Comparison of ENCODE assay signal across 28 cellular contexts in the genomic region with DNA sequence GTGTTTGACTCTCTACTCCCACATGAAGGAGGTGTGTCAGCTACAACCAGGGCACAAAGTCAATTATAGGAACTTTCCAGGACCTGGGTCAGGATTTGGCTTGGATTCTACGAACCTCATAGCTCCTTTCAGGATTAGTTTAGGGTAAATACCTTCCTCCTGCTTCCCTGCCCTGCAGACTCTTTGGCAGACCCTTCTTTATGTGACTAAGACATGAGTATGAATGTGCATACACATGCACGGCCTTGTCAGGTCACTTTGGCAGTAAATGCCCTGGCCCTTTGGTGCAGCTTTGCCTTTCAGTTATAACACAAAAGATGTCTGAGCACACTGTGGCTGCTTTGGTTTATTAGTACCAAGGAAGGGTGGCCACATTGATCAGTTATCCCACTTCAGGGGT.
"Had no signal": no experiment of that assay in that cellular context is flagged by ENCODE, and none has a peak within 500 bp of the region (broad histone marks: within the 10 kb centered on the region; RNA-seq: fewer than 3 reads in every experiment).

No MANE protein-coding gene starts in this region.

- H3K27ac ChIP-seq: ascending aorta, brain microvascular endothelial cell, epithelial cell of prostate, foreskin keratinocyte, gastrocnemius medialis, heart left ventricle had no signal

- H3K27me3 ChIP-seq: ascending aorta, brain microvascular endothelial cell, foreskin keratinocyte, gastrocnemius medialis, heart left ventricle had no signal

- H3K27me3 Mint-ChIP-seq: activated CD4-positive, alpha-beta memory T cell treated with anti-CD3 and anti-CD28 coated beads for 36 hours; activated CD4-positive, alpha-beta T cell treated with anti-CD3 and anti-CD28 coated beads for 36 hours; activated CD4-positive, alpha-beta T cell treated with anti-CD3 and anti-CD28 coated beads, Interleukin-2, amount 10 ng/mL, durations not matched to agents 24 days and 14 days; activated CD8-positive, alpha-beta memory T cell treated with anti-CD3 and anti-CD28 coated beads, Interleukin-2, amount 10 ng/mL, durations not matched to agents 7 days and 5 days; activated naive CD4-positive, alpha-beta T cell treated with anti-CD3 and anti-CD28 coated beads, Interleukin-2, amount 50 U/mL, for 24 hours; activated naive CD8-positive, alpha-beta T cell treated with anti-CD3 and anti-CD28 coated beads for 36 hours; central memory CD8-positive, alpha-beta T cell had no signal

- DNase-seq: activated CD4-positive, alpha-beta memory T cell treated with anti-CD3 and anti-CD28 coated beads for 36 hours; activated CD4-positive, alpha-beta T cell treated with anti-CD3 and anti-CD28 coated beads for 36 hours; activated CD4-positive, alpha-beta T cell treated with anti-CD3 and anti-CD28 coated beads, Interleukin-2, amount 10 ng/mL, durations not matched to agents 24 days and 14 days; activated CD4-positive, CD25-positive, alpha-beta regulatory T cell; activated CD4-positive, CD25-positive, alpha-beta regulatory T cell treated with anti-CD3 and anti-CD28 coated beads, Interleukin-2, amount 50 U/mL, for 72 hours; activated CD8-positive, alpha-beta memory T cell treated with anti-CD3 and anti-CD28 coated beads, Interleukin-2, amount 10 ng/mL, durations not matched to agents 7 days and 5 days; activated CD8-positive, alpha-beta memory T cell treated with anti-CD3 and anti-CD28 coated beads, Interleukin-2, amount 50 U/mL, for 4 hours; activated CD8-positive, alpha-beta T cell treated with anti-CD3 and anti-CD28 coated beads, Interleukin-2, amount 10 ng/mL, durations not matched to agents 7 days and 5 days; activated effector memory CD4-positive, alpha-beta T cell treated with anti-CD3 and anti-CD28 coated beads, Interleukin-2, amount 50 U/mL, for 16 hours; activated naive CD4-positive, alpha-beta T cell treated with anti-CD3 and anti-CD28 coated beads for 36 hours; activated naive CD8-positive, alpha-beta T cell treated with anti-CD3 and anti-CD28 coated beads for 36 hours; activated T-cell treated with anti-CD3 and anti-CD28 coated beads, Interleukin-2, amount 50 U/mL, for 1 hour; activated T-cell treated with anti-CD3 and anti-CD28 coated beads, Interleukin-2, amount 50 U/mL, for 48 hours; brain microvascular endothelial cell; cortex of kidney; dermis blood vessel endothelial cell; effector CD4-positive, alpha-beta T cell; foreskin keratinocyte; gastrocnemius medialis; glutamatergic neuron; heart left ventricle; T-helper 2 cell had no signal

- H3K4me3 ChIP-seq: ascending aorta, gastrocnemius medialis, heart left ventricle had no signal

- H3K4me1 ChIP-seq: ascending aorta, foreskin keratinocyte had no signal

- ATAC-seq: activated CD4-positive, alpha-beta T cell treated with anti-CD3 and anti-CD28 coated beads for 36 hours; activated CD8-positive, alpha-beta memory T cell treated with anti-CD3 and anti-CD28 coated beads, Interleukin-2, amount 10 ng/mL, durations not matched to agents 7 days and 5 days; activated CD8-positive, alpha-beta T cell treated with anti-CD3 and anti-CD28 coated beads, Interleukin-2, amount 10 ng/mL, durations not matched to agents 7 days and 5 days; foreskin keratinocyte; gastrocnemius medialis had no signal

- H3K4me3 Mint-ChIP-seq: activated CD4-positive, alpha-beta memory T cell treated with anti-CD3 and anti-CD28 coated beads for 36 hours; activated CD4-positive, alpha-beta T cell treated with anti-CD3 and anti-CD28 coated beads for 36 hours; activated CD4-positive, alpha-beta T cell treated with anti-CD3 and anti-CD28 coated beads, Interleukin-2, amount 10 ng/mL, durations not matched to agents 24 days and 14 days; activated CD8-positive, alpha-beta memory T cell treated with anti-CD3 and anti-CD28 coated beads, Interleukin-2, amount 10 ng/mL, durations not matched to agents 7 days and 5 days; activated CD8-positive, alpha-beta T cell treated with anti-CD3 and anti-CD28 coated beads, Interleukin-2, amount 10 ng/mL, durations not matched to agents 7 days and 5 days; activated naive CD4-positive, alpha-beta T cell treated with anti-CD3 and anti-CD28 coated beads for 36 hours; activated naive CD4-positive, alpha-beta T cell treated with anti-CD3 and anti-CD28 coated beads, Interleukin-2, amount 50 U/mL, for 24 hours; activated naive CD8-positive, alpha-beta T cell treated with anti-CD3 and anti-CD28 coated beads for 36 hours; activated T-helper 1 cell treated with anti-CD3 and anti-CD28 coated beads, Interleukin-12 subunit alpha, Interleukin-12 subunit beta, Interleukin-2, Interleukin-4 antibody, amounts not matched to agents 30 ng/mL and 10 ng/mL and 1 ng/mL, durations not matched to agents 14 hours and 24 hours and 36 hours; central memory CD8-positive, alpha-beta T cell had no signal

- H3K27ac Mint-ChIP-seq: activated CD4-positive, alpha-beta memory T cell treated with anti-CD3 and anti-CD28 coated beads for 36 hours; activated CD4-positive, alpha-beta T cell treated with anti-CD3 and anti-CD28 coated beads for 36 hours; activated CD4-positive, alpha-beta T cell treated with anti-CD3 and anti-CD28 coated beads, Interleukin-2, amount 10 ng/mL, durations not matched to agents 24 days and 14 days; activated CD8-positive, alpha-beta memory T cell treated with anti-CD3 and anti-CD28 coated beads, Interleukin-2, amount 10 ng/mL, durations not matched to agents 7 days and 5 days; activated CD8-positive, alpha-beta T cell treated with anti-CD3 and anti-CD28 coated beads, Interleukin-2, amount 10 ng/mL, durations not matched to agents 7 days and 5 days; activated naive CD4-positive, alpha-beta T cell treated with anti-CD3 and anti-CD28 coated beads for 36 hours; activated naive CD4-positive, alpha-beta T cell treated with anti-CD3 and anti-CD28 coated beads, Interleukin-2, amount 50 U/mL, for 24 hours; activated naive CD8-positive, alpha-beta T cell treated with anti-CD3 and anti-CD28 coated beads for 36 hours; activated T-helper 1 cell treated with anti-CD3 and anti-CD28 coated beads, Interleukin-12 subunit alpha, Interleukin-12 subunit beta, Interleukin-2, Interleukin-4 antibody, amounts not matched to agents 30 ng/mL and 10 ng/mL and 1 ng/mL, durations not matched to agents 14 hours and 24 hours and 36 hours; activated T-helper 2 cell treated with anti-CD3 and anti-CD28 coated beads, Interferon-gamma antibody, Interleukin-2, Interleukin-4, amounts not matched to agents 10 μg/mL and 5 μg/mL and 100 μg/mL, durations not matched to agents 14 hours and 24 hours and 36 hours had no signal

- H3K4me1 Mint-ChIP-seq: activated CD4-positive, alpha-beta T cell treated with anti-CD3 and anti-CD28 coated beads for 36 hours; activated CD4-positive, alpha-beta T cell treated with anti-CD3 and anti-CD28 coated beads, Interleukin-2, amount 10 ng/mL, durations not matched to agents 24 days and 14 days; activated CD8-positive, alpha-beta memory T cell treated with anti-CD3 and anti-CD28 coated beads, Interleukin-2, amount 10 ng/mL, durations not matched to agents 7 days and 5 days; activated naive CD4-positive, alpha-beta T cell treated with anti-CD3 and anti-CD28 coated beads, Interleukin-2, amount 50 U/mL, for 24 hours; activated naive CD8-positive, alpha-beta T cell treated with anti-CD3 and anti-CD28 coated beads for 36 hours; central memory CD8-positive, alpha-beta T cell had no signal

- H3K9me3 Mint-ChIP-seq: activated naive CD4-positive, alpha-beta T cell treated with anti-CD3 and anti-CD28 coated beads for 36 hours; activated T-helper 1 cell treated with anti-CD3 and anti-CD28 coated beads, Interleukin-12 subunit alpha, Interleukin-12 subunit beta, Interleukin-2, Interleukin-4 antibody, amounts not matched to agents 30 ng/mL and 10 ng/mL and 1 ng/mL, durations not matched to agents 14 hours and 24 hours and 36 hours; central memory CD8-positive, alpha-beta T cell had no signal

- H3K9me3 ChIP-seq: ascending aorta, gastrocnemius medialis had no signal
